ENCODE assay signal across 8 cellular contexts in genomic region chr2:148021059-148021985, GRCh38. TPM values are rescaled to one million over a fixed set of nuclear protein-coding genes. Genes with fewer than 3 reads are reported as not detected.
DNase-seq lines count a peak whose midpoint lies in the region; ATAC-seq and TF ChIP-seq lines count a peak whose summit lies in the region.

MBD5 (plus strand) TSS chr2:148021091.

- H3K4me1 ChIP-seq in Caco-2, result peaks cover 6% of the 10 kb centered on the region; the same call in 1 of the 2 replicates
- no peaks in the 10 kb centered on the region for H3K4me1 ChIP-seq in iPS DF 6.9 (ENCODE audit: control insufficient read depth, insufficient read depth, low read length)
- peaks cover 11 to 26% (median 15%) of the 10 kb centered on the region in 3 donors for H3K4me1 ChIP-seq in skeletal muscle tissue (ENCODE audit: control insufficient read depth in 3 of 3, insufficient read depth in 3 of 3, low read length in 3 of 3)

- DNase-seq in Caco-2 (peak; percentile 51 to 63), SK-MEL-5 (ENCODE audit: low read depth, low spot score) (peak; percentile 53), astrocyte of the cerebellum (ENCODE audit: low read depth) (no peak), iPS DF 6.9 (ENCODE audit: low read depth, low spot score) (no peak), COR-L47 (lab: John Stamatoyannopoulos, UW) (no peak)

- no peak within 1 kb of the TSS for H3K27ac ChIP-seq in iPS DF 6.9 (ENCODE audit: low read length)
- peak within 1 kb of the TSS; percentile 95 for H3K27ac ChIP-seq in skeletal muscle tissue (ENCODE audit: low read depth, low read length)

- peak within 1 kb of the TSS; percentile 89 for H3K4me3 Mint-ChIP-seq in Caco-2 (ENCODE audit: unreplicated experiment)

- no TSS peak for BruUV-seq in Caco-2 (replicated peaks; lab: Mats Ljungman, UMichigan)

- TF ChIP-seq CTCF in Caco-2 (IDR thresholded peaks at IDR 0.05; ENCODE audit: insufficient read depth in 1 of 2, low read depth in 1 of 2, low read length in 1 of 2, severe bottlenecking in 1 of 2, unreplicated experiment in 1 of 2) (no peak), astrocyte of the cerebellum (IDR thresholded peaks at IDR 0.05; ENCODE audit: low read depth, low read length, missing control alignments) (no peak)

- peaks cover 15% of the 10 kb centered on the region for H3K4me1 Mint-ChIP-seq in Caco-2 (ENCODE audit: low read depth, unreplicated experiment)

- peaks cover 13% of the 10 kb centered on the region for H3K36me3 Mint-ChIP-seq in Caco-2 (ENCODE audit: insufficient read depth, unreplicated experiment)

- H3K36me3 ChIP-seq in Caco-2 (ENCODE audit: control insufficient read depth, insufficient read depth, low read length) (no peaks in the 10 kb centered on the region), iPS DF 6.9 (ENCODE audit: control insufficient read depth, insufficient read depth, low read length) (no peaks in the 10 kb centered on the region), skeletal muscle tissue (ENCODE audit: control insufficient read depth in 3 of 3, insufficient read depth in 3 of 3, low read length in 3 of 3) (no peaks in the 10 kb centered on the region)

- POLR2A ChIA-PET in Caco-2 (lab: Charles Lee), result interaction anchor here (0.5 to 1.4 kb wide), 13 partner anchors 8 to 1216 kb away, joined by 3 to 14 read pairs (median 4); no protein-coding TSS in a partner anchor

- no peaks in the 10 kb centered on the region for H3K9me3 Mint-ChIP-seq in Caco-2 (ENCODE audit: unreplicated experiment)

- CTCF ChIA-PET in Caco-2 (lab: Charles Lee), result interaction anchor here (0.5 to 2.8 kb wide), 19 partner anchors 12 to 1016 kb away, joined by 3 to 31 read pairs (median 4); no protein-coding TSS in a partner anchor

- peak within 1 kb of the TSS; percentile 91 to 94 (median 93) for H3K9ac ChIP-seq in skeletal muscle tissue (ENCODE audit: low read depth in 1 of 3, low read length in 3 of 3)

- H3K27me3 ChIP-seq in Caco-2 (replicated peaks; ENCODE audit: control insufficient read depth, insufficient read depth, low read length) (no peaks in the 10 kb centered on the region), iPS DF 6.9 (ENCODE audit: control insufficient read depth, insufficient read depth, low read length) (no peaks in the 10 kb centered on the region), skeletal muscle tissue (ENCODE audit: control insufficient read depth in 3 of 3, insufficient read depth in 3 of 3, low read length in 3 of 3) (no peaks in the 10 kb centered on the region)

- no peaks in the 10 kb centered on the region for H3K27me3 Mint-ChIP-seq in Caco-2 (ENCODE audit: insufficient read depth, unreplicated experiment)

- ATAC-seq in GM19372 (IDR thresholded peaks at IDR 0.05; ENCODE audit: low read depth, unreplicated experiment) (peak; percentile 30), HG03460 (IDR thresholded peaks at IDR 0.05; ENCODE audit: unreplicated experiment) (peak; percentile 31)

- in situ Hi-C loops in SK-MEL-5 (cut with HindIII; ENCODE audit: low pct_unique_long_range_greater_than_20kb, low sequenced_read_pairs) (no loop called here), astrocyte of the cerebellum (cut with HindIII; ENCODE audit: low sequenced_read_pairs) (no loop called here)

- intact Hi-C loops in Caco-2 (cut with micrococcal nuclease; ENCODE audit: unreplicated experiment), result loop anchor here (5.0 to 10.0 kb wide), 2 partner anchors 94 to 623 kb away; partner anchors contain the start of gene EPC2

- H3K4me3 ChIP-seq in Caco-2 (ENCODE audit: low read depth, low read length) (peak within 1 kb of the TSS; percentile 84), astrocyte of the cerebellum (ENCODE audit: low read depth, low read length) (peak within 1 kb of the TSS; percentile 92), iPS DF 6.9 (ENCODE audit: low read length) (peak within 1 kb of the TSS; percentile 92), skeletal muscle tissue (ENCODE audit: low read length in 3 of 3) (peak within 1 kb of the TSS; percentile 95 to 99 (median 97))

- peak within 1 kb of the TSS; percentile 85 for H3K27ac Mint-ChIP-seq in Caco-2 (ENCODE audit: unreplicated experiment)

- H3K9me3 ChIP-seq in Caco-2 (no peaks in the 10 kb centered on the region), iPS DF 6.9 (ENCODE audit: control insufficient read depth, insufficient read depth, low read length) (no peaks in the 10 kb centered on the region), skeletal muscle tissue (ENCODE audit: control insufficient read depth in 3 of 3, low read length in 3 of 3) (no peaks in the 10 kb centered on the region)

- WGBS in iPS DF 6.9 (ENCODE audit: insufficient coverage, insufficient read length), result no CpG with 5 or more reads among the region's 11 CpGs

RNA-seq across cellular contexts. Expression of gene MBD5, which starts in this region (rescaled TPM):
- total RNA-seq in Caco-2 (2022), result 23.7 and 27.5 TPM in 2 replicates
- 5.2 and 5.5 TPM in 2 replicates for total RNA-seq in SK-MEL-5 (2014; rRNA removed; shearing (Covaris generic))
- 6.8 and 8.0 TPM in 2 replicates for polyA plus RNA-seq in SK-MEL-5 (2015; cell fraction: cytosol; rRNA removed)
- polyA plus RNA-seq in SK-MEL-5 (2015; cell fraction: nucleus; rRNA removed), result 4.6 and 7.5 TPM in 2 replicates
- 30.8 TPM for total RNA-seq in skeletal muscle tissue

Comparison
In these comparisons a context has a peak if more than half of its experiments do, and no peak if none do; other contexts are left out.
1. DNase-seq: peak in Caco-2 (2 of 2) and SK-MEL-5 (single experiment); none in astrocyte of the cerebellum (single experiment), iPS DF 6.9 (single experiment) and COR-L47 (single experiment).
2. Peak in every context shown above with its lines, with median percentiles within 50 percentile points of each other: H3K4me3 ChIP-seq.